Comparison of ENCODE assay signal across 8 cellular contexts in the genomic region with DNA sequence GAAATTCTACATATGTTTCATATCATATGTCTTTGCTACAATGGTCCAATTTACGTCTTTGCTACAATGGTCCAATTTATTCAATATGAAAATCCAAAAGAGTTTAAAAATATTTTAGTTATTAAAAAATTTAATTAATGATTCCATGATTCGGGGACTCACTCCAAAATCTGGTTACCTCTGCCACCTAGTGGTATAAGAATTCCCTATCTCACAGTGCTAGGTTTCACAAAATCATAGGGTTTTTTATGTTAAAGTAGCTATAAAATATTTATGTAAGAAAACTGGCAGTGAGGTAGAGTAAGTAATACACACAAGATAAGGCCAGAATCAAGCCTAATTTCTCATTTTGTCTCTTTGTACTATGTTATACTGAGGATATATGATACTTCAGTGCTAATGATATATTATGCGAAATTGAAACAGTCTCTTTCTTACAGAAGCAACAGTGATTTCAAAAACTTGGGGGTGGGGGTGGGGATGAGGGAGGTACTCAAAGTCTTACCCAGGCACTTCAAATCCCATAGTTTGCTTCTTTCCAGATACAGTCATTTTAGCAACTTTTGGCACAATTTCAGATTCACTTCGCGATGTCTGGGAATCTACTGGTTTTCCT. TPM values are rescaled to one million over a fixed set of nuclear protein-coding genes. Genes with fewer than 3 reads are reported as not detected.
DNase-seq lines count a peak whose midpoint lies in the region; ATAC-seq and TF ChIP-seq lines count a peak whose summit lies in the region.

No MANE protein-coding gene starts in this region.

- peak; percentile 76 for TF ChIP-seq CTCF in A673 (conservative IDR thresholded peaks at IDR 0.05; ENCODE audit: low read depth, low read length)
- TF ChIP-seq CTCF in GM12875 (IDR thresholded peaks at IDR 0.05; ENCODE audit: borderline replicate concordance, insufficient read depth, low read depth, low read length), result peak; percentile 17; the same call in 1 of the 2 replicates

- H3K27me3 ChIP-seq in A673 (replicated peaks; ENCODE audit: insufficient read depth, low read depth, low read length, poor library complexity), result no peaks in the 10 kb centered on the region

- no peak overlapping the region for H3K27ac ChIP-seq in A673 (ENCODE audit: low read depth, low read length, poor library complexity, severe bottlenecking)
- no peak overlapping the region for H3K27ac ChIP-seq in substantia nigra (ENCODE audit: low read depth, low read length, poor library complexity, severe bottlenecking)

- H3K9me3 ChIP-seq in A673 (ENCODE audit: low read depth, low read length, poor library complexity, severe bottlenecking), result no peaks in the 10 kb centered on the region

- H3K36me3 ChIP-seq in A673 (ENCODE audit: insufficient read depth, low read length, poor library complexity, severe bottlenecking), result no peaks in the 10 kb centered on the region

- no peaks in the 10 kb centered on the region for H3K27me3 Mint-ChIP-seq in activated T-cell treated with anti-CD3 and anti-CD28 coated beads, Interleukin-2, amount 50 U/mL, for 72 hours (ENCODE audit: low read depth)

- peaks cover 24% of the 10 kb centered on the region for H3K4me1 Mint-ChIP-seq in activated T-cell treated with anti-CD3 and anti-CD28 coated beads, Interleukin-2, amount 50 U/mL, for 72 hours (ENCODE audit: low read depth)

- no TSS peak for BruUV-seq in A673 (replicated peaks; lab: Mats Ljungman, UMichigan)

- ATAC-seq in SK-N-SH treated with all-trans-retinoic acid at 6 μM for 48 hours, result peak; percentile 73
- ATAC-seq in activated T-cell treated with anti-CD3 and anti-CD28 coated beads, Interleukin-2, amount 50 U/mL, for 72 hours (replicated peaks in 1 of 2), result no peak

- intact Hi-C loops in A673 (cut with micrococcal nuclease; ENCODE audit: unreplicated experiment), result no loop called here

- H3K36me3 Mint-ChIP-seq in activated T-cell treated with anti-CD3 and anti-CD28 coated beads, Interleukin-2, amount 50 U/mL, for 72 hours (ENCODE audit: insufficient read depth in 2 of 2), result peaks cover 6 to 9% of the 10 kb centered on the region in 2 donors

- H3K9me3 Mint-ChIP-seq in activated T-cell treated with anti-CD3 and anti-CD28 coated beads, Interleukin-2, amount 50 U/mL, for 72 hours, result no peaks in the 10 kb centered on the region

- no peak overlapping the region for H3K4me3 ChIP-seq in A673 (ENCODE audit: low read depth, low read length, poor library complexity, severe bottlenecking)
- no peak overlapping the region for H3K4me3 ChIP-seq in GM12875 (ENCODE audit: low read depth, low read length)

- DNase-seq in A673 (ENCODE audit: low spot score), result peak; percentile 24
- peak; percentile 61 for DNase-seq in inferior parietal cortex (ENCODE audit: extremely low spot score)
- DNase-seq in activated T-cell treated with anti-CD3 and anti-CD28 coated beads, Interleukin-2, amount 50 U/mL, for 72 hours, result no peak
- no peak for DNase-seq in activated CD8-positive, alpha-beta memory T cell treated with anti-CD3 and anti-CD28 coated beads for 24 hours
- DNase-seq in substantia nigra (lab: John Stamatoyannopoulos, UW), result no peak
- no peak for DNase-seq in COLO668 (lab: John Stamatoyannopoulos, UW; ENCODE audit: unreplicated experiment)

- CTCF ChIA-PET in A673 (lab: Charles Lee), result interaction anchor here (0.9 kb wide), 1 partner anchor 182 kb away, joined by 4 read pairs; no protein-coding TSS in a partner anchor

- H3K27ac Mint-ChIP-seq in activated T-cell treated with anti-CD3 and anti-CD28 coated beads, Interleukin-2, amount 50 U/mL, for 72 hours, result no peak overlapping the region

- POLR2A ChIA-PET in A673 (lab: Charles Lee; ENCODE audit: low non-redundant PET), result no interaction called here

- no peaks in the 10 kb centered on the region for H3K4me1 ChIP-seq in A673 (ENCODE audit: insufficient read depth, low read length, poor library complexity, severe bottlenecking)

- H3K4me3 Mint-ChIP-seq in activated T-cell treated with anti-CD3 and anti-CD28 coated beads, Interleukin-2, amount 50 U/mL, for 72 hours, result no peak overlapping the region

TF ChIP-seq in SK-N-SH treated with all-trans-retinoic acid at 6 μM for 48 hours, 23 proteins besides CTCF, POLR2A, EP300 and RAD21:
- TF ChIP-seq ISL1 (CRISPR knock-in tag; IDR thresholded peaks at IDR 0.05) (no peak), OSR1 (CRISPR knock-in tag; IDR thresholded peaks at IDR 0.05) (no peak), ARNTL (CRISPR knock-in tag; IDR thresholded peaks at IDR 0.05; ENCODE audit: borderline replicate concordance, low read depth) (no peak), SNAI2 (CRISPR knock-in tag; IDR thresholded peaks at IDR 0.05) (no peak), TCF4 (CRISPR knock-in tag; IDR thresholded peaks at IDR 0.05; ENCODE audit: borderline replicate concordance) (no peak), RARB (CRISPR knock-in tag; IDR thresholded peaks at IDR 0.05) (no peak), ZNF70 (CRISPR knock-in tag; IDR thresholded peaks at IDR 0.05) (no peak), ZNF565 (CRISPR knock-in tag; conservative IDR thresholded peaks at IDR 0.05; ENCODE audit: low read depth) (no peak), ZC3H10 (CRISPR knock-in tag; IDR thresholded peaks at IDR 0.05) (no peak), ZFP3 (CRISPR knock-in tag; IDR thresholded peaks at IDR 0.05) (no peak), ESRRG (CRISPR knock-in tag; IDR thresholded peaks at IDR 0.05) (no peak)
- TF ChIP-seq, protein P1, sequence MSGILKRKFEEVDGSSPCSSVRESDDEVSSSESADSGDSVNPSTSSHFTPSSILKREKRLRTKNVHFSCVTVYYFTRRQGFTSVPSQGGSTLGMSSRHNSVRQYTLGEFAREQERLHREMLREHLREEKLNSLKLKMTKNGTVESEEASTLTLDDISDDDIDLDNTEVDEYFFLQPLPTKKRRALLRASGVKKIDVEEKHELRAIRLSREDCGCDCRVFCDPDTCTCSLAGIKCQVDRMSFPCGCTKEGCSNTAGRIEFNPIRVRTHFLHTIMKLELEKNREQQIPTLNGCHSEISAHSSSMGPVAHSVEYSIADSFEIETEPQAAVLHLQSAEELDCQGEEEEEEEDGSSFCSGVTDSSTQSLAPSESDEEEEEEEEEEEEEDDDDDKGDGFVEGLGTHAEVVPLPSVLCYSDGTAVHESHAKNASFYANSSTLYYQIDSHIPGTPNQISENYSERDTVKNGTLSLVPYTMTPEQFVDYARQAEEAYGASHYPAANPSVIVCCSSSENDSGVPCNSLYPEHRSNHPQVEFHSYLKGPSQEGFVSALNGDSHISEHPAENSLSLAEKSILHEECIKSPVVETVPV (CRISPR knock-in tag; IDR thresholded peaks at IDR 0.05), result no peak
- TF ChIP-seq, protein P2, sequence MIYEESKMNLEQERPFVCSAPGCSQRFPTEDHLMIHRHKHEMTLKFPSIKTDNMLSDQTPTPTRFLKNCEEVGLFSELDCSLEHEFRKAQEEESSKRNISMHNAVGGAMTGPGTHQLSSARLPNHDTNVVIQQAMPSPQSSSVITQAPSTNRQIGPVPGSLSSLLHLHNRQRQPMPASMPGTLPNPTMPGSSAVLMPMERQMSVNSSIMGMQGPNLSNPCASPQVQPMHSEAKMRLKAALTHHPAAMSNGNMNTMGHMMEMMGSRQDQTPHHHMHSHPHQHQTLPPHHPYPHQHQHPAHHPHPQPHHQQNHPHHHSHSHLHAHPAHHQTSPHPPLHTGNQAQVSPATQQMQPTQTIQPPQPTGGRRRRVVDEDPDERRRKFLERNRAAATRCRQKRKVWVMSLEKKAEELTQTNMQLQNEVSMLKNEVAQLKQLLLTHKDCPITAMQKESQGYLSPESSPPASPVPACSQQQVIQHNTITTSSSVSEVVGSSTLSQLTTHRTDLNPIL (CRISPR knock-in tag; IDR thresholded peaks at IDR 0.05; ENCODE audit: low read depth), result no peak

RNA-seq across cellular contexts. Expression of a gene that starts 52.3 kb away (rescaled TPM):
- total RNA-seq in A673 (2021), result 106 and 113 TPM in 2 replicates
- 100 to 1,000 TPM; 175 to 193 TPM for total RNA-seq in activated T-cell treated with anti-CD3 and anti-CD28 coated beads, Interleukin-2, amount 50 U/mL, for 72 hours

RNA-seq across cellular contexts. Expression of a gene that starts 52.4 kb away (rescaled TPM):
- total RNA-seq in A673 (2021), result 0.45 and 0.76 TPM in 2 replicates
- 1 to 10 TPM; 1.8 to 5.6 TPM for total RNA-seq in activated T-cell treated with anti-CD3 and anti-CD28 coated beads, Interleukin-2, amount 50 U/mL, for 72 hours

Comparison
In these comparisons a context has a peak if more than half of its experiments do, and no peak if none do; other contexts are left out.
1. DNase-seq: peak in A673 (single experiment) and inferior parietal cortex (single experiment); none in activated T-cell treated with anti-CD3 and anti-CD28 coated beads, Interleukin-2, amount 50 U/mL, for 72 hours (0 of 2), activated CD8-positive, alpha-beta memory T cell treated with anti-CD3 and anti-CD28 coated beads for 24 hours (single experiment), substantia nigra (0 of 49) and COLO668 (single experiment).